22 cellular contexts compared by ENCODE assay signal in genomic region chr10:110237894-110238480, GRCh38. TPM values are rescaled to one million over a fixed set of nuclear protein-coding genes. Genes with fewer than 3 reads are reported as not detected.
DNase-seq lines count a peak whose midpoint lies in the region; ATAC-seq, FAIRE-seq and TF ChIP-seq lines count a peak whose summit lies in the region.
"Had no signal": no experiment of that assay in that cellular context is flagged by ENCODE, and none has a peak within 500 bp of the region (broad histone marks: within the 10 kb centered on the region; RNA-seq: fewer than 3 reads in every experiment).

No MANE protein-coding gene starts in this region.

- CTCF ChIA-PET in HEK293 (lab: Yijun Ruan, JAX) = interaction anchor here (0.6 kb wide), 1 partner anchor 143 kb away, joined by 3 read pairs; no protein-coding TSS in a partner anchor

- no peak overlapping the region for H2AFZ ChIP-seq in astrocyte (ENCODE audit: low read depth, low read length)
- no peak overlapping the region for H2AFZ ChIP-seq in trophoblast cell (ENCODE audit: insufficient read depth, low read length, poor library complexity)

- peaks cover 3% of the 10 kb centered on the region for H3K9me3 Mint-ChIP-seq in astrocyte (ENCODE audit: unreplicated experiment)
- H3K9me3 Mint-ChIP-seq: CD14-positive monocyte had no signal

- no peak overlapping the region for H4K91ac ChIP-seq in trophoblast cell (ENCODE audit: low read depth, low read length)

- peak; percentile 34 for FAIRE-seq in astrocyte (lab: Jason Lieb, UNC)
- FAIRE-seq: D721Med, GM12878, GM19239, H54 had no signal

- WGBS in trophoblast cell (ENCODE audit: extremely low coverage, insufficient coverage, insufficient read length) = no CpG with 5 or more reads among the region's 2 CpGs

- H3K4ac ChIP-seq in trophoblast cell (ENCODE audit: low read depth, low read length) = no peak overlapping the region

- no peak overlapping the region for H2BK12ac ChIP-seq in trophoblast cell (ENCODE audit: low read length)

- H3K9me3 ChIP-seq in HEK293 (ENCODE audit: control insufficient read depth, insufficient read depth, low read depth, low read length) (no peaks in the 10 kb centered on the region), astrocyte (ENCODE audit: insufficient read depth, low read depth, low read length) (no peaks in the 10 kb centered on the region), trophoblast cell (ENCODE audit: insufficient read depth, low read depth, low read length) (no peaks in the 10 kb centered on the region)

- H3K4me2 ChIP-seq in astrocyte (ENCODE audit: low read length) (no peak overlapping the region), trophoblast cell (ENCODE audit: low read length) (no peak overlapping the region)
- H3K4me2 ChIP-seq: BLaER1 had no signal

- no peak overlapping the region for H3K9ac ChIP-seq in astrocyte (ENCODE audit: low read length)
- H3K9ac ChIP-seq in trophoblast cell (ENCODE audit: low read length) = peak overlapping the region; percentile 59
- H3K9ac ChIP-seq: BLaER1 had no signal

- H2BK120ac ChIP-seq in trophoblast cell (ENCODE audit: insufficient read depth, low read length, poor library complexity) = no peak overlapping the region

- no peaks in the 10 kb centered on the region for H3K27me3 Mint-ChIP-seq in astrocyte (ENCODE audit: low read depth, unreplicated experiment)
- H3K27me3 Mint-ChIP-seq: CD4-positive, alpha-beta T cell had no signal

- no peak overlapping the region for H3K23ac ChIP-seq in trophoblast cell (ENCODE audit: low read length)

- H3K4me1 Mint-ChIP-seq in astrocyte (ENCODE audit: low read depth, unreplicated experiment) = peaks cover 9% of the 10 kb centered on the region

- H4K8ac ChIP-seq in trophoblast cell (ENCODE audit: low read depth, low read length) = no peak overlapping the region

- H3K4me3 Mint-ChIP-seq in astrocyte (ENCODE audit: unreplicated experiment) = no peak overlapping the region
- H3K4me3 Mint-ChIP-seq: B cell; CD14-positive monocyte; CD4-positive, alpha-beta T cell; CD8-positive, alpha-beta memory T cell had no signal

- no peak overlapping the region for H2BK5ac ChIP-seq in trophoblast cell (ENCODE audit: low read depth, low read length, poor library complexity)

- H3K27ac ChIP-seq in HEK293 (ENCODE audit: extremely low read depth, low read depth, low read length) = no peak overlapping the region
- peak overlapping the region; percentile 6; the same call in 1 of the 2 replicates for H3K27ac ChIP-seq in HL-60 (replicated peaks)
- no peak overlapping the region for H3K27ac ChIP-seq in astrocyte (ENCODE audit: low read depth, low read length)
- H3K27ac ChIP-seq in trophoblast cell (ENCODE audit: low read depth, low read length) = no peak overlapping the region
- H3K27ac ChIP-seq: BLaER1 had no signal

- no peak overlapping the region for H2AK5ac ChIP-seq in trophoblast cell (ENCODE audit: low read length)

- no peak overlapping the region for H3K4me3 ChIP-seq in HEK293 (ENCODE audit: low read depth, low read length)
- no peak overlapping the region for H3K4me3 ChIP-seq in HL-60 (replicated peaks; ENCODE audit: insufficient read depth, low read length)
- H3K4me3 ChIP-seq in astrocyte (ENCODE audit: insufficient read depth, low read depth, low read length) = no peak overlapping the region
- H3K4me3 ChIP-seq in trophoblast cell (ENCODE audit: low read depth, low read length) = no peak overlapping the region
- H3K4me3 ChIP-seq: BLaER1, GM12878, HAP-1 had no signal

- H4K12ac ChIP-seq in trophoblast cell (ENCODE audit: low read depth, low read length) = no peak overlapping the region

- no peak overlapping the region for H3K18ac ChIP-seq in trophoblast cell (ENCODE audit: low read length)

- ATAC-seq in HG03025 (IDR thresholded peaks at IDR 0.05; ENCODE audit: low FRiP score, unreplicated experiment) (no peak), GM19351 (IDR thresholded peaks at IDR 0.05; ENCODE audit: unreplicated experiment) (no peak)
- ATAC-seq: GM12878 had no signal

- H3K14ac ChIP-seq in trophoblast cell (ENCODE audit: low read length) = no peak overlapping the region

- H3K36me3 ChIP-seq in HEK293 (ENCODE audit: control insufficient read depth in 2 of 2, insufficient read depth in 1 of 2, low read length in 2 of 2) (peaks cover 7 to 15% of the 10 kb centered on the region in 2 experiments; a peak in 2 of 3 replicates), astrocyte (ENCODE audit: insufficient read depth, low read length) (no peaks in the 10 kb centered on the region), trophoblast cell (ENCODE audit: control insufficient read depth in 1 of 2, insufficient read depth in 2 of 2, low read length in 2 of 2) (peaks cover 0 to 2% of the 10 kb centered on the region in 2 experiments)
- H3K36me3 ChIP-seq: HAP-1 had no signal

- no peaks in the 10 kb centered on the region for H3K79me1 ChIP-seq in trophoblast cell (ENCODE audit: low read length)

- H3K27ac Mint-ChIP-seq in astrocyte (ENCODE audit: unreplicated experiment) = no peak overlapping the region
- H3K27ac Mint-ChIP-seq: B cell; CD4-positive, alpha-beta T cell had no signal

- no peaks in the 10 kb centered on the region for H3K27me3 ChIP-seq in HL-60 (ENCODE audit: insufficient read depth, poor library complexity, severe bottlenecking)
- no peaks in the 10 kb centered on the region for H3K27me3 ChIP-seq in astrocyte (ENCODE audit: insufficient read depth, low read length)
- H3K27me3 ChIP-seq in trophoblast cell (ENCODE audit: insufficient read depth, low read length) = no peaks in the 10 kb centered on the region
- H3K27me3 ChIP-seq: BLaER1 had no signal

- H3K36me3 Mint-ChIP-seq in astrocyte (ENCODE audit: low read depth, unreplicated experiment) = peaks cover 9% of the 10 kb centered on the region

- H3K79me2 ChIP-seq in astrocyte (ENCODE audit: insufficient read depth, low read length) = no peaks in the 10 kb centered on the region
- no peaks in the 10 kb centered on the region for H3K79me2 ChIP-seq in trophoblast cell (ENCODE audit: control insufficient read depth, insufficient read depth, low read length, poor library complexity)

- no peak for TF ChIP-seq CTCF in HEK293 (tag by site-specific recombination; IDR thresholded peaks at IDR 0.05)
- no peak for TF ChIP-seq CTCF in HL-60 (IDR thresholded peaks at IDR 0.05; ENCODE audit: insufficient read depth, low read length)
- no peak for TF ChIP-seq CTCF in astrocyte (IDR thresholded peaks at IDR 0.05; ENCODE audit: insufficient read depth, low read depth, low read length)

- H3K4me1 ChIP-seq in HEK293 (ENCODE audit: control insufficient read depth, insufficient read depth, low read length) (peaks cover 15% of the 10 kb centered on the region), astrocyte (ENCODE audit: insufficient read depth, low read length) (no peaks in the 10 kb centered on the region), trophoblast cell (ENCODE audit: control insufficient read depth in 1 of 2, insufficient read depth in 2 of 2, low read length in 2 of 2) (no peaks in the 10 kb centered on the region)
- H3K4me1 ChIP-seq: BLaER1, HAP-1 had no signal

- DNase-seq in HL-60 (ENCODE audit: low read depth in 1 of 2, low spot score in 1 of 2) (no peak), astrocyte (ENCODE audit: low read depth) (no peak), trophoblast cell (no peak), AG08395 (ENCODE audit: low spot score) (no peak)
- DNase-seq: CD4-positive, alpha-beta T cell; CD8-positive, alpha-beta memory T cell; DMS 273 treated with DMSO at 0.1 percent for 48 hours; DMS79; EL; GDM1; GOT3 had no signal

- H4K20me1 ChIP-seq in astrocyte (ENCODE audit: insufficient read depth, low read length) = no peaks in the 10 kb centered on the region

- POLR2A ChIA-PET in HEK293 (lab: Yijun Ruan, JAX) = no interaction called here

TF ChIP-seq in HEK293, 187 proteins besides CTCF, POLR2A, EP300 and RAD21:
- TF ChIP-seq ZNF560 (tag by site-specific recombination; IDR thresholded peaks at IDR 0.05; ENCODE audit: borderline replicate concordance) (no peak), ZNF184 (tag by site-specific recombination; IDR thresholded peaks at IDR 0.05) (no peak), GLI4 (tag by site-specific recombination; IDR thresholded peaks at IDR 0.05) (no peak), ZNF19 (tag by site-specific recombination; IDR thresholded peaks at IDR 0.05; ENCODE audit: low read depth) (no peak), ZNF354C (tag by site-specific recombination; IDR thresholded peaks at IDR 0.05; ENCODE audit: borderline replicate concordance, low read depth) (no peak), ZNF449 (tag by site-specific recombination; IDR thresholded peaks at IDR 0.05) (peak; percentile 94), ZNF175 (tag by site-specific recombination; IDR thresholded peaks at IDR 0.05) (no peak), ZNF777 (tag by site-specific recombination; IDR thresholded peaks at IDR 0.05; ENCODE audit: borderline replicate concordance) (no peak)

RNA-seq across cellular contexts. Expression of gene MXI1, which starts 30.6 kb away (rescaled TPM):
- total RNA-seq in astrocyte = 31.5 and 35.4 TPM in 2 replicates
- polyA plus RNA-seq in trophoblast cell (2013) = 8.3 and 8.9 TPM in 2 replicates
